In the genomic region with DNA sequence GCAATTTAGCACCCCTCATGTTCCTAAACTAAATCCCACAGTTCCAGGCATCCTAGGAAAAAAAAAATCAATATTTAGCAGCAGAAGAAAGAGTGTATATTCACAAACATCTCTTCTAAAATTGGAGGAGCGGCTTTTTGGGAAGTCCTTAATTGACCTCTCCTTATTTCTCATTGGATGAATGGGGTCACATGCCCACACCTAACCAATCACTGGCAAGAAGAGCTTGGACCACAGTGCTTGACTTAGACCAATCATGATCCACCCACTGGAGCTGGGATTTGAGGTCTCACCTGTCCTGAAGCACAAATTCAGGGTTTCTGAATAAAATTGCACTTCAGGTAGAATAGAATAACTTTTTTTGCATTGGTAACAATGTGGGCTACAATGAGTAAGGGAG, we compare ENCODE assay signal across 19 cellular contexts. TPM values are rescaled to one million over a fixed set of nuclear protein-coding genes. Genes with fewer than 3 reads are reported as not detected.
DNase-seq lines count a peak whose midpoint lies in the region; ATAC-seq and TF ChIP-seq lines count a peak whose summit lies in the region.
"Had no signal": no experiment of that assay in that cellular context is flagged by ENCODE, and none has a peak within 500 bp of the region (broad histone marks: within the 10 kb centered on the region; RNA-seq: fewer than 3 reads in every experiment).

No MANE protein-coding gene starts in this region.

- H3K4me1 ChIP-seq in neuronal stem cell (ENCODE audit: control insufficient read depth in 2 of 2, insufficient read depth in 1 of 2, low read depth in 1 of 2, low read length in 2 of 2), result peaks cover 4 to 18% of the 10 kb centered on the region in 2 donors

- no peak overlapping the region for H2BK15ac ChIP-seq in neuronal stem cell (ENCODE audit: low read length)

- peak overlapping the region in 1 of 2 donors; percentile 32 for H3K4me3 Mint-ChIP-seq in activated T-cell treated with anti-CD3 and anti-CD28 coated beads, Interleukin-2, amount 50 U/mL, for 72 hours
- peak overlapping the region; percentile 2; the same call in 1 of the 2 replicates for H3K4me3 Mint-ChIP-seq in HFFc6
- peak overlapping the region; percentile 77 for H3K4me3 Mint-ChIP-seq in activated naive CD8-positive, alpha-beta T cell
- no peak overlapping the region for H3K4me3 Mint-ChIP-seq in stimulated activated effector memory CD8-positive, alpha-beta T cell treated with anti-CD3 and anti-CD28 coated beads, Interleukin-12 subunit alpha, Interleukin-12 subunit beta, amount 100 ng/mL, for 72 hours
- H3K4me3 Mint-ChIP-seq: nephron progenitor cell had no signal

- no peak overlapping the region for H3K9ac ChIP-seq in neuronal stem cell (ENCODE audit: low read depth, low read length, poor library complexity)

- no peak overlapping the region for H2BK120ac ChIP-seq in neuronal stem cell (ENCODE audit: low read depth, low read length)

- no CpG with 5 or more reads among the region's 1 CpG for WGBS in neuronal stem cell (ENCODE audit: extremely low coverage in 2 of 2, insufficient read length in 2 of 2, insufficient replicate concordance in 1 of 2), 2 donors

- no peak overlapping the region for H3K4me2 ChIP-seq in neuronal stem cell (ENCODE audit: insufficient read depth, low read length, poor library complexity, severe bottlenecking)

- H4K91ac ChIP-seq in neuronal stem cell (ENCODE audit: low read depth, low read length, poor library complexity), result no peak overlapping the region

- H3K79me1 ChIP-seq in neuronal stem cell (ENCODE audit: low read depth, low read length), result no peaks in the 10 kb centered on the region

- no peak overlapping the region for H2BK5ac ChIP-seq in neuronal stem cell (ENCODE audit: low read length)

- no peak overlapping the region for H2AFZ ChIP-seq in neuronal stem cell (ENCODE audit: low read length)

- DNase-seq in activated T-cell treated with anti-CD3 and anti-CD28 coated beads, Interleukin-2, amount 50 U/mL, for 72 hours, result no peak
- DNase-seq in activated T-cell treated with anti-CD3 and anti-CD28 coated beads, Interleukin-2, amount 50 U/mL, for 48 hours, result no peak
- no peak for DNase-seq in HFFc6
- DNase-seq in stimulated activated effector memory CD8-positive, alpha-beta T cell treated with anti-CD3 and anti-CD28 coated beads, Interleukin-12 subunit alpha, Interleukin-12 subunit beta, amount 100 ng/mL, for 72 hours (ENCODE audit: low spot score in 2 of 2), result no peak
- no peak for DNase-seq in neuronal stem cell (ENCODE audit: low spot score)
- DNase-seq: dorsolateral prefrontal cortex; esophagus squamous epithelium; GF-D8; HCEC 1CT; NCI-H2029 treated with DMSO at 0.1 percent for 48 hours; NCI-H69; nephron progenitor cell; stimulated activated naive CD4-positive, alpha-beta T cell treated with Interleukin-2 at 50 U/mL for 16 hours had no signal

- no peak for ATAC-seq in activated T-cell treated with anti-CD3 and anti-CD28 coated beads, Interleukin-2, amount 50 U/mL, for 72 hours (replicated peaks in 1 of 2)
- ATAC-seq in stimulated activated effector memory CD8-positive, alpha-beta T cell treated with anti-CD3 and anti-CD28 coated beads, Interleukin-12 subunit alpha, Interleukin-12 subunit beta, amount 100 ng/mL, for 72 hours, result no peak
- ATAC-seq in HG03521 (IDR thresholded peaks at IDR 0.05; ENCODE audit: unreplicated experiment) (no peak), GM21528 (IDR thresholded peaks at IDR 0.05; ENCODE audit: low FRiP score, unreplicated experiment) (no peak)
- ATAC-seq: HepG2 had no signal

- H2AK5ac ChIP-seq in neuronal stem cell (ENCODE audit: low read depth, low read length), result no peak overlapping the region

- H3K27me3 Mint-ChIP-seq in activated T-cell treated with anti-CD3 and anti-CD28 coated beads, Interleukin-2, amount 50 U/mL, for 72 hours (ENCODE audit: low read depth), result no peaks in the 10 kb centered on the region
- H3K27me3 Mint-ChIP-seq in HFFc6 (ENCODE audit: insufficient read depth), result peaks cover 17% of the 10 kb centered on the region
- no peaks in the 10 kb centered on the region for H3K27me3 Mint-ChIP-seq in activated naive CD8-positive, alpha-beta T cell

- H3K27me3 ChIP-seq in neuronal stem cell (ENCODE audit: control insufficient read depth in 3 of 3, insufficient read depth in 3 of 3, low read depth in 1 of 3, low read length in 3 of 3), result no peaks in the 10 kb centered on the region
- H3K27me3 ChIP-seq: dorsolateral prefrontal cortex, esophagus squamous epithelium, vagina had no signal

- H3K36me3 ChIP-seq in neuronal stem cell (replicated peaks in 1 of 2; ENCODE audit: control insufficient read depth in 2 of 2, insufficient read depth in 2 of 2, low read length in 2 of 2), result no peaks in the 10 kb centered on the region
- H3K36me3 ChIP-seq: vagina had no signal

- H3K23ac ChIP-seq in neuronal stem cell (ENCODE audit: low read depth, low read length, poor library complexity), result no peak overlapping the region

- no peak overlapping the region for H4K8ac ChIP-seq in neuronal stem cell (ENCODE audit: low read depth, low read length)

- H3K4me3 ChIP-seq in neuronal stem cell (ENCODE audit: low read length in 2 of 2), result no peak overlapping the region
- H3K4me3 ChIP-seq: dorsolateral prefrontal cortex, esophagus squamous epithelium, lung, vagina had no signal

- H3K36me3 Mint-ChIP-seq in activated T-cell treated with anti-CD3 and anti-CD28 coated beads, Interleukin-2, amount 50 U/mL, for 72 hours (ENCODE audit: insufficient read depth in 2 of 2), result peaks cover 16 to 22% of the 10 kb centered on the region in 2 donors
- peaks cover 88% of the 10 kb centered on the region for H3K36me3 Mint-ChIP-seq in HFFc6 (ENCODE audit: low read depth)
- peaks cover 43% of the 10 kb centered on the region for H3K36me3 Mint-ChIP-seq in activated naive CD8-positive, alpha-beta T cell
- H3K36me3 Mint-ChIP-seq in stimulated activated effector memory CD8-positive, alpha-beta T cell treated with anti-CD3 and anti-CD28 coated beads, Interleukin-12 subunit alpha, Interleukin-12 subunit beta, amount 100 ng/mL, for 72 hours, result peaks cover 82% of the 10 kb centered on the region

- H3K4me1 Mint-ChIP-seq in activated T-cell treated with anti-CD3 and anti-CD28 coated beads, Interleukin-2, amount 50 U/mL, for 72 hours (ENCODE audit: low read depth), result peaks cover 94% of the 10 kb centered on the region
- H3K4me1 Mint-ChIP-seq in HFFc6 (ENCODE audit: low read depth), result peaks cover 100% of the 10 kb centered on the region
- peaks cover 99% of the 10 kb centered on the region for H3K4me1 Mint-ChIP-seq in activated naive CD8-positive, alpha-beta T cell (ENCODE audit: low read depth)
- peaks cover 87% of the 10 kb centered on the region for H3K4me1 Mint-ChIP-seq in stimulated activated effector memory CD8-positive, alpha-beta T cell treated with anti-CD3 and anti-CD28 coated beads, Interleukin-12 subunit alpha, Interleukin-12 subunit beta, amount 100 ng/mL, for 72 hours

- H3K9me3 ChIP-seq in neuronal stem cell (replicated peaks in 1 of 2; ENCODE audit: control insufficient read depth in 2 of 2, insufficient read depth in 1 of 2, low read depth in 1 of 2, low read length in 2 of 2), result peaks cover 0 to 3% of the 10 kb centered on the region in 2 donors
- H3K9me3 ChIP-seq: esophagus squamous epithelium, vagina had no signal

- peaks cover 0 to 4% of the 10 kb centered on the region in 2 donors for H3K9me3 Mint-ChIP-seq in activated T-cell treated with anti-CD3 and anti-CD28 coated beads, Interleukin-2, amount 50 U/mL, for 72 hours
- no peaks in the 10 kb centered on the region for H3K9me3 Mint-ChIP-seq in HFFc6
- no peaks in the 10 kb centered on the region for H3K9me3 Mint-ChIP-seq in activated naive CD8-positive, alpha-beta T cell (ENCODE audit: low read depth)
- H3K9me3 Mint-ChIP-seq in stimulated activated effector memory CD8-positive, alpha-beta T cell treated with anti-CD3 and anti-CD28 coated beads, Interleukin-12 subunit alpha, Interleukin-12 subunit beta, amount 100 ng/mL, for 72 hours, result no peaks in the 10 kb centered on the region
- H3K9me3 Mint-ChIP-seq: nephron progenitor cell had no signal

- no peak overlapping the region for H3K4ac ChIP-seq in neuronal stem cell (ENCODE audit: low read length)

- no peak overlapping the region for H3K18ac ChIP-seq in neuronal stem cell (ENCODE audit: low read length)

- H3K27ac Mint-ChIP-seq in activated T-cell treated with anti-CD3 and anti-CD28 coated beads, Interleukin-2, amount 50 U/mL, for 72 hours, result peak overlapping the region; percentile 14
- H3K27ac Mint-ChIP-seq in HFFc6, result peak overlapping the region; percentile 15
- H3K27ac Mint-ChIP-seq in activated naive CD8-positive, alpha-beta T cell, result peak overlapping the region; percentile 94
- H3K27ac Mint-ChIP-seq in stimulated activated effector memory CD8-positive, alpha-beta T cell treated with anti-CD3 and anti-CD28 coated beads, Interleukin-12 subunit alpha, Interleukin-12 subunit beta, amount 100 ng/mL, for 72 hours, result peak overlapping the region; percentile 46
- H3K27ac Mint-ChIP-seq: nephron progenitor cell had no signal

- no peak for TF ChIP-seq CTCF in HFFc6 (IDR thresholded peaks at IDR 0.05)

- H3K14ac ChIP-seq in neuronal stem cell (ENCODE audit: low read length), result no peak overlapping the region

- no peak overlapping the region for H2BK12ac ChIP-seq in neuronal stem cell (ENCODE audit: low read length)

- H3K27ac ChIP-seq in neuronal stem cell (replicated peaks; ENCODE audit: low read length), result no peak overlapping the region
- H3K27ac ChIP-seq: dorsolateral prefrontal cortex had no signal

RNA-seq across cellular contexts. Expression of a gene that starts 16.0 kb away (rescaled TPM):
- 100 to 1,000 TPM; 385 to 504 TPM for total RNA-seq in activated T-cell treated with anti-CD3 and anti-CD28 coated beads, Interleukin-2, amount 50 U/mL, for 72 hours
- total RNA-seq in HFFc6 (2021; fragmentation: NEBNext Ultra II Directional; extraction: Animal tissue kit (Norgen Biotek cat#: 25700)), result 1,000 to 10,000 TPM; 1,912 to 2,221 (median 2,175) TPM
- 1.6 TPM for polyA plus RNA-seq in neuronal stem cell (2013, experiment 1 of 2)
- 0.75 TPM for polyA plus RNA-seq in neuronal stem cell (2013, experiment 2 of 2)

Comparison
In these comparisons a context has a peak if more than half of its experiments do, and no peak if none do; other contexts are left out.
1. H3K27ac Mint-ChIP-seq: peak in every context shown above with its lines; median percentile 94 in activated naive CD8-positive, alpha-beta T cell; 46 in stimulated activated effector memory CD8-positive, alpha-beta T cell treated with anti-CD3 and anti-CD28 coated beads, Interleukin-12 subunit alpha, Interleukin-12 subunit beta, amount 100 ng/mL, for 72 hours; 15 in HFFc6; 14 in activated T-cell treated with anti-CD3 and anti-CD28 coated beads, Interleukin-2, amount 50 U/mL, for 72 hours.